15 cellular contexts compared by ENCODE assay signal in genomic region chr5:122480146-122480545, GRCh38.
A peak's percentile ranks its signal among the peaks of the same experiment; 100 is the strongest.
DNase-seq lines count a peak whose midpoint lies in the region; ATAC-seq and TF ChIP-seq lines count a peak whose summit lies in the region.
"Had no signal": no experiment of that assay in that cellular context is flagged by ENCODE, and none has a peak within 500 bp of the region (broad histone marks: within the 10 kb centered on the region; RNA-seq: fewer than 3 reads in every experiment).

No MANE protein-coding gene starts in this region.

- peak overlapping the region; percentile 28 for H3K4me2 ChIP-seq in HCT116 (ENCODE audit: low read length)

- POLR2A ChIA-PET in HCT116 (lab: Charles Lee) (no interaction called here), RWPE1 (lab: Yijun Ruan, JAX; ENCODE audit: low non-redundant PET) (no interaction called here)

- H3K4me1 ChIP-seq in HCT116 (ENCODE audit: control insufficient read depth in 1 of 2, insufficient read depth in 2 of 2, low read length in 2 of 2) (peaks cover 6 to 20% of the 10 kb centered on the region in 2 experiments; a peak in 3 of 4 replicates), RWPE2 (ENCODE audit: insufficient read depth, poor library complexity, severe bottlenecking) (peaks cover 27% of the 10 kb centered on the region), transverse colon (peaks cover 0 to 21% (median 5%) of the 10 kb centered on the region in 4 donors)

- TF ChIP-seq RAD21 in HCT116 (IDR thresholded peaks at IDR 0.05; ENCODE audit: low read depth), result no peak

- DNase-seq in HCT116 (ENCODE audit: low read depth, low spot score) (no peak), RWPE2 (ENCODE audit: low spot score) (no peak), left lobe of liver (ENCODE audit: low spot score) (no peak), transverse colon (no peak), RWPE1 (ENCODE audit: low spot score) (no peak), germinal center (ENCODE audit: low spot score) (no peak)
- no peak for DNase-seq in activated CD8-positive, alpha-beta memory T cell treated with anti-CD3 and anti-CD28 coated beads, Interleukin-2, amount 10 ng/mL, durations not matched to agents 7 days and 5 days
- DNase-seq: CD8-positive, alpha-beta T cell; Karpas-422; NCI-H1417 treated with DMSO at 0.1 percent for 48 hours; NCI-H2081; NCI-H2227 treated with DMSO at 0.1 percent for 48 hours; NCI-H526; NK-92 treated with Interleukin-12 subunit alpha and Interleukin-12 subunit beta, amount 100 ng/mL, for 24 hours; OCI-M1 had no signal

- TF ChIP-seq CTCF in HCT116 (IDR thresholded peaks at IDR 0.05 in 2 of 3, conservative IDR thresholded peaks at IDR 0.05 in 1 of 3; ENCODE audit: borderline replicate concordance in 1 of 3, insufficient read depth in 1 of 3, low read depth in 2 of 3, low read length in 2 of 3) (no peak), RWPE2 (IDR thresholded peaks at IDR 0.05; ENCODE audit: poor library complexity, severe bottlenecking) (no peak), transverse colon (IDR thresholded peaks at IDR 0.05) (no peak), RWPE1 (conservative IDR thresholded peaks at IDR 0.05; ENCODE audit: low read depth) (no peak)

- H3K9me3 ChIP-seq in HCT116 (ENCODE audit: control insufficient read depth in 1 of 2, insufficient read depth in 1 of 2, low read depth in 1 of 2, low read length in 2 of 2) (no peaks in the 10 kb centered on the region), RWPE2 (ENCODE audit: severe bottlenecking) (no peaks in the 10 kb centered on the region), transverse colon (no peaks in the 10 kb centered on the region)

- no peak overlapping the region for H3K27ac Mint-ChIP-seq in activated CD8-positive, alpha-beta memory T cell treated with anti-CD3 and anti-CD28 coated beads, Interleukin-2, amount 10 ng/mL, durations not matched to agents 7 days and 5 days
- H3K27ac Mint-ChIP-seq: CD8-positive, alpha-beta T cell had no signal

- no peaks in the 10 kb centered on the region for H3K79me2 ChIP-seq in HCT116 (ENCODE audit: insufficient read depth, low read length)

- H3K27ac ChIP-seq in HCT116 (ENCODE audit: low read depth, low read length) (peak overlapping the region; percentile 35; the same call in 1 of the 2 replicates), RWPE2 (ENCODE audit: poor library complexity, severe bottlenecking) (peak overlapping the region; percentile 11), transverse colon (peak overlapping the region in 3 of 4 donors; percentile 14 to 46 (median 32)), RWPE1 (no peak overlapping the region)

- no peaks in the 10 kb centered on the region for H3K4me1 Mint-ChIP-seq in activated CD8-positive, alpha-beta memory T cell treated with anti-CD3 and anti-CD28 coated beads, Interleukin-2, amount 10 ng/mL, durations not matched to agents 7 days and 5 days

- H3K27me3 Mint-ChIP-seq in activated CD8-positive, alpha-beta memory T cell treated with anti-CD3 and anti-CD28 coated beads, Interleukin-2, amount 10 ng/mL, durations not matched to agents 7 days and 5 days, result no peaks in the 10 kb centered on the region

- RAD21 ChIA-PET in HCT116 (lab: Charles Lee; ENCODE audit: low non-redundant PET in 1 of 2, low total read pairs in 2 of 2, uncharacterized antibody in 2 of 2, unreplicated experiment in 2 of 2), result no interaction called here

- WGBS in transverse colon (ENCODE audit: low coverage in 1 of 2), 2 donors, result 32 to 64% methylated on average over 1 of the region's 1 CpG

- in situ Hi-C loops in transverse colon (cut with MboI; ENCODE audit: low pct_ligation_motif_present in 1 of 4, low pct_unique_long_range_greater_than_20kb in 1 of 4, low sequenced_read_pairs in 3 of 4), result no loop called here

- no peak overlapping the region for H3K9ac ChIP-seq in HCT116 (ENCODE audit: low read length)

- CTCF ChIA-PET in HCT116 (lab: Charles Lee) (no interaction called here), RWPE1 (lab: Yijun Ruan, JAX) (interaction anchor here (0.5 kb wide), 1 partner anchor 909 kb away, joined by 3 read pairs; no protein-coding TSS in a partner anchor)
- CTCF ChIA-PET in activated CD8-positive, alpha-beta memory T cell treated with anti-CD3 and anti-CD28 coated beads, Interleukin-2, amount 10 ng/mL, durations not matched to agents 7 days and 5 days (lab: Charles Lee), result no interaction called here

- peak overlapping the region; percentile 29 for H2AFZ ChIP-seq in HCT116 (ENCODE audit: low read depth, low read length, poor library complexity, severe bottlenecking)

- H3K36me3 ChIP-seq in HCT116 (ENCODE audit: control insufficient read depth in 1 of 2, insufficient read depth in 2 of 2, low read length in 2 of 2), result no peaks in the 10 kb centered on the region
- H3K36me3 ChIP-seq in RWPE2 (ENCODE audit: low read depth), result no peaks in the 10 kb centered on the region
- no peaks in the 10 kb centered on the region for H3K36me3 ChIP-seq in transverse colon

- H3K4me3 Mint-ChIP-seq in activated CD8-positive, alpha-beta memory T cell treated with anti-CD3 and anti-CD28 coated beads, Interleukin-2, amount 10 ng/mL, durations not matched to agents 7 days and 5 days, result no peak overlapping the region
- H3K4me3 Mint-ChIP-seq: CD8-positive, alpha-beta T cell had no signal

- no peak for TF ChIP-seq EP300 in transverse colon (IDR thresholded peaks at IDR 0.05; ENCODE audit: low read depth)

- no peaks in the 10 kb centered on the region for H3K27me3 ChIP-seq in HCT116 (ENCODE audit: insufficient read depth, low read length)
- no peaks in the 10 kb centered on the region for H3K27me3 ChIP-seq in RWPE2 (ENCODE audit: insufficient read depth, poor library complexity, severe bottlenecking)
- no peaks in the 10 kb centered on the region for H3K27me3 ChIP-seq in transverse colon

- intact Hi-C loops in HCT116 (cut with micrococcal nuclease) (no loop called here), transverse colon (cut with DNase I; ENCODE audit: low total_unique reads) (no loop called here)

- H3K9me3 Mint-ChIP-seq in activated CD8-positive, alpha-beta memory T cell treated with anti-CD3 and anti-CD28 coated beads, Interleukin-2, amount 10 ng/mL, durations not matched to agents 7 days and 5 days (ENCODE audit: low read depth), result no peaks in the 10 kb centered on the region
- H3K9me3 Mint-ChIP-seq: CD8-positive, alpha-beta T cell had no signal

- BruUV-seq in HCT116 (replicated peaks; lab: Mats Ljungman, UMichigan), result no TSS peak

- H3K4me3 ChIP-seq in HCT116 (replicated peaks in 1 of 2; ENCODE audit: low read depth in 1 of 2, low read length in 2 of 2) (no peak overlapping the region), RWPE2 (ENCODE audit: severe bottlenecking) (no peak overlapping the region), transverse colon (no peak overlapping the region)

- TF ChIP-seq POLR2A in HCT116 (IDR thresholded peaks at IDR 0.05; ENCODE audit: borderline replicate concordance, extremely low read depth, insufficient read depth, insufficient read length), result no peak
- TF ChIP-seq POLR2A in transverse colon (IDR thresholded peaks at IDR 0.05), result no peak

- no peaks in the 10 kb centered on the region for H4K20me1 ChIP-seq in HCT116 (ENCODE audit: insufficient read depth)

- H3K36me3 Mint-ChIP-seq in activated CD8-positive, alpha-beta memory T cell treated with anti-CD3 and anti-CD28 coated beads, Interleukin-2, amount 10 ng/mL, durations not matched to agents 7 days and 5 days, result no peaks in the 10 kb centered on the region
- H3K36me3 Mint-ChIP-seq: CD8-positive, alpha-beta T cell had no signal

- H3K9me2 ChIP-seq in HCT116 (ENCODE audit: insufficient read depth), result no peaks in the 10 kb centered on the region

- ATAC-seq in HCT116 (no peak), RWPE2 (ENCODE audit: low read depth) (peak; percentile 71), left lobe of liver (peak; percentile 45)
- no peak for ATAC-seq in activated CD8-positive, alpha-beta memory T cell treated with anti-CD3 and anti-CD28 coated beads, Interleukin-2, amount 10 ng/mL, durations not matched to agents 7 days and 5 days
- ATAC-seq: CD8-positive, alpha-beta T cell had no signal

TF ChIP-seq in HCT116, 20 proteins besides CTCF, POLR2A, EP300 and RAD21:
- TF ChIP-seq POLR2AphosphoS5 (IDR thresholded peaks at IDR 0.05; ENCODE audit: low read depth, low read length) (no peak), TCF7L2 (IDR thresholded peaks at IDR 0.05; ENCODE audit: borderline replicate concordance, extremely low read depth, insufficient read depth, insufficient read length) (no peak), ZNF274 (IDR thresholded peaks at IDR 0.05; ENCODE audit: low read depth, low read length) (no peak), SP1 (IDR thresholded peaks at IDR 0.05; ENCODE audit: low read depth) (no peak; the same call in 1 of the 2 replicates), JUND (IDR thresholded peaks at IDR 0.05) (no peak), SIN3A (IDR thresholded peaks at IDR 0.05; ENCODE audit: low read depth) (no peak), ELF1 (IDR thresholded peaks at IDR 0.05; ENCODE audit: borderline replicate concordance, low read depth) (no peak), EZH2phosphoT487 (IDR thresholded peaks at IDR 0.05; ENCODE audit: borderline replicate concordance) (no peak)
- TF ChIP-seq, protein P1, sequence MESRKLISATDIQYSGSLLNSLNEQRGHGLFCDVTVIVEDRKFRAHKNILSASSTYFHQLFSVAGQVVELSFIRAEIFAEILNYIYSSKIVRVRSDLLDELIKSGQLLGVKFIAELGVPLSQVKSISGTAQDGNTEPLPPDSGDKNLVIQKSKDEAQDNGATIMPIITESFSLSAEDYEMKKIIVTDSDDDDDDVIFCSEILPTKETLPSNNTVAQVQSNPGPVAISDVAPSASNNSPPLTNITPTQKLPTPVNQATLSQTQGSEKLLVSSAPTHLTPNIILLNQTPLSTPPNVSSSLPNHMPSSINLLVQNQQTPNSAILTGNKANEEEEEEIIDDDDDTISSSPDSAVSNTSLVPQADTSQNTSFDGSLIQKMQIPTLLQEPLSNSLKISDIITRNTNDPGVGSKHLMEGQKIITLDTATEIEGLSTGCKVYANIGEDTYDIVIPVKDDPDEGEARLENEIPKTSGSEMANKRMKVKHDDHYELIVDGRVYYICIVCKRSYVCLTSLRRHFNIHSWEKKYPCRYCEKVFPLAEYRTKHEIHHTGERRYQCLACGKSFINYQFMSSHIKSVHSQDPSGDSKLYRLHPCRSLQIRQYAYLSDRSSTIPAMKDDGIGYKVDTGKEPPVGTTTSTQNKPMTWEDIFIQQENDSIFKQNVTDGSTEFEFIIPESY (IDR thresholded peaks at IDR 0.05; ENCODE audit: extremely low read depth, insufficient replicate concordance, low read length), result no peak

Comparison
In these comparisons a context has a peak if more than half of its experiments do, and no peak if none do; other contexts are left out.
1. ATAC-seq: peak in RWPE2 (single experiment) and left lobe of liver (single experiment); none in HCT116 (single experiment) and activated CD8-positive, alpha-beta memory T cell treated with anti-CD3 and anti-CD28 coated beads, Interleukin-2, amount 10 ng/mL, durations not matched to agents 7 days and 5 days (single experiment).